8 cellular contexts compared by ENCODE assay signal in the genomic region with DNA sequence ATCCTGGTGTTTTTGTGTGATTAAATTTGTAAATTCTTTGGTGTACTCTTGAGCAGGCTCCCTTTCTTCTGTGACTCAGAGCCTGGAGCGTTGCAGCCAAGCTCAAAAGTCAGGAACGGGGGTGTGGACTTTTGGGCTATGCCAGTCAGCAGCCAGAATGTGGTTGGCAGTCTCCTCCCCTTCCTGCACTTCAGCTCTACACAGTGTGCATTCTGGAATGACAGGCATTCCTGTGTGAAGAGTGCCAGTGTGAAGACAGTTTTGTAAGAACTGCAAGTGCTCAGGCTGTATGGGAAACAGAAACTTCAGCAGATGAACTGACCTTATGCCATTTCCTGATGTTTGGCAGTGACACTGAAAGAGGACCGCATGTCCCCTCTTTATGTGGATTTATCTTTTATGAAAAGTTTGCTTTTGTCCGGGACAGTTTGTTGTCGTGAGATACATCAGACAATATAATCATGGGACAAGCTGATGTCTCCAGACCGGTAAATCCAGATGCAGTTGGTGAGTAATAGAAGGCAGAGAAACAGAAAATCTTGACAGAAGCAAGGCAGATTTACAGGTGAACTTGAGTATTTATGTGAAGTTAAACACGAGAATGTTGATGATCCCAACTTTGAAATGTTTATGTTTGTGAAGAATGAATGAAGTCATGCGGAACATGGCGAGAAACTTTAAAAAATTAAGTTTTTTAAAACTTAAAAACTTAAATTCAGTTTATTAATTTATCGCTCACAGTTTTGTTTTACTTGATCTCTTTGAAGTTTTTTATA.
DNase-seq lines count a peak whose midpoint lies in the region; ATAC-seq lines count a peak whose summit lies in the region.

No MANE protein-coding gene starts in this region.

- no peaks in the 10 kb centered on the region for H3K9me3 Mint-ChIP-seq in central memory CD8-positive, alpha-beta T cell
- no peaks in the 10 kb centered on the region for H3K9me3 Mint-ChIP-seq in stimulated activated effector memory CD8-positive, alpha-beta T cell treated with anti-CD3 and anti-CD28 coated beads, Interleukin-12 subunit alpha, Interleukin-12 subunit beta, amount 100 ng/mL, for 72 hours

- no peak overlapping the region for H3K4me3 Mint-ChIP-seq in central memory CD8-positive, alpha-beta T cell
- no peak overlapping the region for H3K4me3 Mint-ChIP-seq in stimulated activated effector memory CD8-positive, alpha-beta T cell treated with anti-CD3 and anti-CD28 coated beads, Interleukin-12 subunit alpha, Interleukin-12 subunit beta, amount 100 ng/mL, for 72 hours

- H3K4me2 ChIP-seq in BLaER1 = peak overlapping the region; percentile 52

- no peaks in the 10 kb centered on the region for H3K27me3 ChIP-seq in BLaER1

- no peaks in the 10 kb centered on the region for H3K27me3 Mint-ChIP-seq in central memory CD8-positive, alpha-beta T cell

- H3K36me3 ChIP-seq in BLaER1 = peaks cover 19% of the 10 kb centered on the region

- ATAC-seq in GM21737 (IDR thresholded peaks at IDR 0.05; ENCODE audit: unreplicated experiment) (peak; percentile 53), GM19397 (IDR thresholded peaks at IDR 0.05; ENCODE audit: unreplicated experiment) (no peak), HG03159 (IDR thresholded peaks at IDR 0.05; ENCODE audit: unreplicated experiment) (no peak)
- no peak for ATAC-seq in central memory CD8-positive, alpha-beta T cell (replicated peaks; ENCODE audit: extremely low read depth, poor library complexity, severe bottlenecking)
- no peak for ATAC-seq in stimulated activated effector memory CD8-positive, alpha-beta T cell treated with anti-CD3 and anti-CD28 coated beads, Interleukin-12 subunit alpha, Interleukin-12 subunit beta, amount 100 ng/mL, for 72 hours

- peaks cover 5% of the 10 kb centered on the region for H3K4me1 Mint-ChIP-seq in central memory CD8-positive, alpha-beta T cell
- peaks cover 11% of the 10 kb centered on the region for H3K4me1 Mint-ChIP-seq in stimulated activated effector memory CD8-positive, alpha-beta T cell treated with anti-CD3 and anti-CD28 coated beads, Interleukin-12 subunit alpha, Interleukin-12 subunit beta, amount 100 ng/mL, for 72 hours

- peaks cover 17% of the 10 kb centered on the region for H3K4me1 ChIP-seq in BLaER1

- H3K4me3 ChIP-seq in BLaER1 = no peak overlapping the region

- H4K20me1 ChIP-seq in BLaER1 = peaks cover 44% of the 10 kb centered on the region

- H3K27ac Mint-ChIP-seq in central memory CD8-positive, alpha-beta T cell (ENCODE audit: low read depth) = peak overlapping the region; percentile 49
- peak overlapping the region; percentile 34 for H3K27ac Mint-ChIP-seq in stimulated activated effector memory CD8-positive, alpha-beta T cell treated with anti-CD3 and anti-CD28 coated beads, Interleukin-12 subunit alpha, Interleukin-12 subunit beta, amount 100 ng/mL, for 72 hours

- DNase-seq in NCI-H82 treated with DMSO at 0.1 percent for 48 hours (lab: John Stamatoyannopoulos, UW; ENCODE audit: unreplicated experiment) (peak; percentile 47), kidney tubule cell (ENCODE audit: low spot score) (peak; percentile 97)
- no peak for DNase-seq in central memory CD8-positive, alpha-beta T cell (ENCODE audit: low spot score in 2 of 2)
- no peak for DNase-seq in stimulated activated effector memory CD8-positive, alpha-beta T cell treated with anti-CD3 and anti-CD28 coated beads, Interleukin-12 subunit alpha, Interleukin-12 subunit beta, amount 100 ng/mL, for 72 hours (ENCODE audit: low spot score in 2 of 2)

- H3K9ac ChIP-seq in BLaER1 = no peak overlapping the region

- peaks cover 5% of the 10 kb centered on the region for H3K36me3 Mint-ChIP-seq in central memory CD8-positive, alpha-beta T cell (ENCODE audit: insufficient read depth)
- peaks cover 17% of the 10 kb centered on the region for H3K36me3 Mint-ChIP-seq in stimulated activated effector memory CD8-positive, alpha-beta T cell treated with anti-CD3 and anti-CD28 coated beads, Interleukin-12 subunit alpha, Interleukin-12 subunit beta, amount 100 ng/mL, for 72 hours

- H3K27ac ChIP-seq in BLaER1 = 0 out of 2 replicates have a peak overlapping the region, but pooled peaks have one; percentile 23

- H3K9me3 ChIP-seq in BLaER1 = peaks cover 1% of the 10 kb centered on the region; the same call in 1 of the 2 replicates

Comparison
In these comparisons a context has a peak if more than half of its experiments do, and no peak if none do; other contexts are left out.
1. DNase-seq: peak in NCI-H82 treated with DMSO at 0.1 percent for 48 hours (single experiment) and kidney tubule cell (single experiment); none in central memory CD8-positive, alpha-beta T cell (0 of 2) and stimulated activated effector memory CD8-positive, alpha-beta T cell treated with anti-CD3 and anti-CD28 coated beads, Interleukin-12 subunit alpha, Interleukin-12 subunit beta, amount 100 ng/mL, for 72 hours (0 of 2).